ENCODE assay signal across 1 cellular context in genomic region chr1:116333171-116334014, GRCh38.
TF ChIP-seq lines count a peak whose summit lies in the region.

No MANE protein-coding gene starts in this region.

TF ChIP-seq in H1, 55 proteins besides CTCF, POLR2A, EP300 and RAD21:
- no peak for TF ChIP-seq EGR1 (IDR thresholded peaks at IDR 0.05; ENCODE audit: borderline replicate concordance, low read depth, low read length)
- no peak for TF ChIP-seq NANOG (IDR thresholded peaks at IDR 0.05; ENCODE audit: insufficient read depth, low read depth, low read length, poor library complexity, severe bottlenecking)
- TF ChIP-seq USF2 (IDR thresholded peaks at IDR 0.05; ENCODE audit: low read length), result no peak
- no peak for TF ChIP-seq CHD2 (IDR thresholded peaks at IDR 0.05; ENCODE audit: low read length)
- no peak for TF ChIP-seq CBX8 (IDR thresholded peaks at IDR 0.05; ENCODE audit: borderline replicate concordance, low read depth, low read length)
- no peak for TF ChIP-seq CHD7 (IDR thresholded peaks at IDR 0.05; ENCODE audit: insufficient replicate concordance, low read length)
- TF ChIP-seq MAFK (IDR thresholded peaks at IDR 0.05; ENCODE audit: low read depth, low read length), result no peak
